ENCODE assay signal across 9 cellular contexts in the genomic region with DNA sequence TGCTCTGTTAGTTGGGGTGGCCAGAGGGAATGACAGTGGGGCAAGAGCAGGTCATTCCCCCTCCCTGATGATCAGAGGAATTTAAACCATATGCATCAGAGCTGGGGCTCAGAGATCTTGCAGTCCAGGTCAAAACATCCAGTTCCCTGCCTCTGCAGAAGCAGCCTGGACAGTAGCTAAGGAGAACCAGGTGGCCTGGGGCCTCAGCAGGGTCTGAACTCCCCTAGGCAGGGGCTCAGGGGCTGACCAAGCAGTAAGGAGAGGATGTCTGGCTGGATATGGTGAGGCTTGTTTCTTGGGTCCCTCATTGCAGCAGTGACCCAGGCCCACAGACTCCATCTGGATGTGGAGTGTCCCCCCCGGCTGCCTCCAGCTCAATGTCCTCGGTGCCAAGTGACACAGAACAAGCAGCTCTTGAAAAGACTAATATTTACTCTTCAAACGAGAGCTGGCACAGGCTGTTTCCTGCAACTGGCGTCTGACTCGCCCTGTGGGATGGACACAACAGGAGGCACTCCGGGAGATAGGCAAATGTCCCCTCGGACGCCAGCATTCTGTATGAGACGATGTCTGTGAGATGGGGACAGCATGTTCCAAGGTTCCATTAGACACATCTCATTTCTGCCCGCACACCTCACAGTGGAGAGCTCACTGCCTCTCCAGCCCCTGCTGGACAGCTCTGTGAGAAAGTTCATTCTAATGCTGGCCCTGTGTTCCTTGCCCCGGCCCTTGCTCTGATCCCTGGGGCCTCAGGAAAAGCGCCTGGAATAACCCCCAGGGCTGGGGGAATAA. TPM values are rescaled to one million over a fixed set of nuclear protein-coding genes. Genes with fewer than 3 reads are reported as not detected.
DNase-seq lines count a peak whose midpoint lies in the region; ATAC-seq and TF ChIP-seq lines count a peak whose summit lies in the region.
"Had no signal": no experiment of that assay in that cellular context is flagged by ENCODE, and none has a peak within 500 bp of the region (broad histone marks: within the 10 kb centered on the region; RNA-seq: fewer than 3 reads in every experiment).

No MANE protein-coding gene starts in this region.

- TF ChIP-seq EP300 in sigmoid colon (IDR thresholded peaks at IDR 0.05), result peak in 1 of 4 donors; percentile 19

- peak in 3 of 6 experiments; percentile 10 to 27 (median 26) for TF ChIP-seq CTCF in Peyer's patch (IDR thresholded peaks at IDR 0.05)
- no peak for TF ChIP-seq CTCF in foreskin fibroblast (IDR thresholded peaks at IDR 0.05; ENCODE audit: low read depth, low read length)
- TF ChIP-seq CTCF in sigmoid colon (IDR thresholded peaks at IDR 0.05), result no peak

- in situ Hi-C loops in G401 (cut with HindIII; ENCODE audit: low sequenced_read_pairs), result no loop called here

- TF ChIP-seq POLR2A in Peyer's patch (IDR thresholded peaks at IDR 0.05), result no peak
- no peak for TF ChIP-seq POLR2A in sigmoid colon (IDR thresholded peaks at IDR 0.05)

- H3K9me3 ChIP-seq in Peyer's patch, result no peaks in the 10 kb centered on the region
- H3K9me3 ChIP-seq in sigmoid colon, result no peaks in the 10 kb centered on the region

- ATAC-seq in HG03439 (IDR thresholded peaks at IDR 0.05; ENCODE audit: unreplicated experiment), result no peak

- 10 to 55% methylated on average over 12 of the region's 12 CpGs for whole genome bisulfite sequencing in sigmoid colon, 2 donors

- H3K27ac ChIP-seq in Peyer's patch (peak overlapping the region in 3 of 4 donors; percentile 26 to 58 (median 52)), sigmoid colon (peak overlapping the region in 2 of 4 donors; percentile 22 to 31)

- DNase-seq in G401 (ENCODE audit: low spot score) (peak; percentile 49), Peyer's patch (peak in 2 of 3 donors; percentile 64 to 67), foreskin fibroblast (peak; percentile 11 to 57), sigmoid colon (peak; percentile 59), SIG-M5 treated with dmso at 0.1 percent for 504 hours (lab: John Stamatoyannopoulos, UW; ENCODE audit: unreplicated experiment) (no peak), NCI-H187 (lab: John Stamatoyannopoulos, UW) (no peak)
- no peak for DNase-seq in activated CD4-positive, alpha-beta T cell treated with anti-CD3 and anti-CD28 coated beads for 48 hours

- H3K4me3 ChIP-seq in Peyer's patch, result no peak overlapping the region
- H3K4me3 ChIP-seq in foreskin fibroblast (ENCODE audit: low read depth in 1 of 2, low read length in 2 of 2), result no peak overlapping the region
- H3K4me3 ChIP-seq in sigmoid colon, result no peak overlapping the region

- H3K4me1 ChIP-seq in Peyer's patch (peaks cover 0 to 24% (median 0%) of the 10 kb centered on the region in 4 donors), sigmoid colon (peaks cover 0 to 18% (median 4%) of the 10 kb centered on the region in 4 donors)

- H3K36me3 ChIP-seq in Peyer's patch (no peaks in the 10 kb centered on the region), sigmoid colon (peaks cover 0 to 21% (median 1%) of the 10 kb centered on the region in 4 donors)

- H3K27me3 ChIP-seq in Peyer's patch (no peaks in the 10 kb centered on the region), sigmoid colon (no peaks in the 10 kb centered on the region)

- intact Hi-C loops in sigmoid colon (cut with DNase I), result loop anchor here (5.0 kb wide), 1 partner anchor 317 kb away; no protein-coding TSS in a partner anchor

RNA-seq across cellular contexts. Expression of gene SEC22C, which starts 37.1 kb away (rescaled TPM):
- total RNA-seq in G401 (2014; rRNA removed; shearing (Covaris generic)), result 83.4 and 84.3 TPM in 2 replicates
- total RNA-seq in Peyer's patch (10 to 100 TPM; 30.5 to 56.4 (median 38.7) TPM), sigmoid colon (10 to 100 TPM; 48.5 to 89.2 (median 57.2) TPM)
- 10 to 100 TPM in 2 of 3 donors, 1 to 10 TPM in 1; 8.4 to 18.2 (median 11.3) TPM for polyA plus RNA-seq in sigmoid colon

RNA-seq across cellular contexts. Expression of gene VIPR1, which starts 42.2 kb away (rescaled TPM):
- 0.14 TPM in 1 of 2 replicates, not detected in the other for total RNA-seq in G401 (2014; rRNA removed; shearing (Covaris generic))
- total RNA-seq in Peyer's patch (100 to 1,000 TPM in 3 of 4 donors, 10 to 100 TPM in 1; 52.8 to 320 (median 270) TPM), sigmoid colon (1 to 10 TPM; 2.6 to 9.6 (median 5.8) TPM)
- polyA plus RNA-seq in sigmoid colon, result 10 to 100 TPM; 24.5 to 50.6 (median 43.8) TPM
- total RNA-seq: dermis microvascular lymphatic vessel endothelial cell had no signal

RNA-seq across cellular contexts. Expression of gene SS18L2, which starts 46.0 kb away (rescaled TPM):
- total RNA-seq in G401 (2014; rRNA removed; shearing (Covaris generic)), result 41.1 and 45.8 TPM in 2 replicates
- total RNA-seq in Peyer's patch (10 to 100 TPM; 15.6 to 25.6 (median 20.3) TPM), sigmoid colon (10 to 100 TPM in 2 of 4 donors, 1 to 10 TPM in 2; 9.1 to 27.0 (median 12.8) TPM)
- polyA plus RNA-seq in sigmoid colon, result 10 to 100 TPM; 36.6 to 67.3 (median 41.5) TPM

RNA-seq across cellular contexts. Expression of gene NKTR, which starts 55.8 kb away (rescaled TPM):
- 9.5 and 23.6 TPM in 2 replicates for total RNA-seq in G401 (2014; rRNA removed; shearing (Covaris generic))
- total RNA-seq in Peyer's patch, result 100 to 1,000 TPM; 118 to 386 (median 187) TPM
- 100 to 1,000 TPM in 1 of 4 donors, 10 to 100 TPM in 3; 81.3 to 130 (median 84.4) TPM for total RNA-seq in sigmoid colon
- polyA plus RNA-seq in sigmoid colon, result 10 to 100 TPM in 1 of 3 donors, 1 to 10 TPM in 2; 1.8 to 27.9 (median 2.5) TPM

Comparison
In these comparisons a context has a peak if more than half of its experiments do, and no peak if none do; other contexts are left out.
1. DNase-seq: peak in G401 (single experiment), Peyer's patch (2 of 3), foreskin fibroblast (2 of 2) and sigmoid colon (single experiment); none in SIG-M5 treated with dmso at 0.1 percent for 504 hours (single experiment), activated CD4-positive, alpha-beta T cell treated with anti-CD3 and anti-CD28 coated beads for 48 hours (single experiment) and NCI-H187 (0 of 2).
2. RNA of gene VIPR1, which starts 42.2 kb away (total RNA-seq): 52.8 to 320 TPM in Peyer's patch; 2.6 to 9.6 TPM in sigmoid colon and 0.14 TPM in G401; every median in the first group is over 4 times any median in the second.